In the genomic region with DNA sequence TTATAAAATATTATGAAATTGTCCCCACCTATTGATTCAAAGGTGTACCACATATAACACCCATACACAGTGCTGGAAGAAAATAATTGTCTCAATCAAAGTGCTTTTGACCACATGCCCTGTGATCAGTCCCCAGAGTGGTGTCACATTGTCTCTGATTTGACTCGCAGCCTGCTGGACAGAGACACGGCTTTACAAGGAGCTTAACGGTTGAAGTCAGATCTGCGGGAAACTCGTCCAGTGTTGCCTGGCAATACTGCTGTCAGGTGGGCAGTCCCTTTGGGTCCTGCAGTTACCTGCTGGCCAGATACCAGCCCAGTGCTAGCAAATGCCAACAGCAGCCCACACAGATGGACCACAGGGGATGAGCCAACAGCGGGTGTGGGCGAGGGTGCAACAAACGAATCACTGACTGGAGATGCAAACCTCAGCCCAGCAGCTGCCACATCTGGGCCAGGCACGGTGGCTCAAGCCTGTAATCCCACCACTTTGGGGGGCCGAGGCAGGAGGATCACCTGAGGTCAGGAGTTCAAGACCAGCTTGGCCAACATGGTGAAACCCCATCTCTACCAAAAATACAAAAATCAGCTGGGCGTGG, we compare ENCODE assay signal across 1 cellular context.
TF ChIP-seq lines count a peak whose summit lies in the region.

No MANE protein-coding gene starts in this region.

TF ChIP-seq in HEK293, 187 proteins besides CTCF, POLR2A, EP300 and RAD21 (continued from another document):
- TF ChIP-seq ZNF510 (tag by site-specific recombination; IDR thresholded peaks at IDR 0.05; ENCODE audit: insufficient replicate concordance) (no peak), ZNF658 (tag by site-specific recombination; IDR thresholded peaks at IDR 0.05) (no peak), ZNF423 (tag by site-specific recombination; IDR thresholded peaks at IDR 0.05) (no peak)
- TF ChIP-seq, protein P1, sequence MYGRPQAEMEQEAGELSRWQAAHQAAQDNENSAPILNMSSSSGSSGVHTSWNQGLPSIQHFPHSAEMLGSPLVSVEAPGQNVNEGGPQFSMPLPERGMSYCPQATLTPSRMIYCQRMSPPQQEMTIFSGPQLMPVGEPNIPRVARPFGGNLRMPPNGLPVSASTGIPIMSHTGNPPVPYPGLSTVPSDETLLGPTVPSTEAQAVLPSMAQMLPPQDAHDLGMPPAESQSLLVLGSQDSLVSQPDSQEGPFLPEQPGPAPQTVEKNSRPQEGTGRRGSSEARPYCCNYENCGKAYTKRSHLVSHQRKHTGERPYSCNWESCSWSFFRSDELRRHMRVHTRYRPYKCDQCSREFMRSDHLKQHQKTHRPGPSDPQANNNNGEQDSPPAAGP (tag by site-specific recombination; IDR thresholded peaks at IDR 0.05): no peak
